In genomic region chr12:25960176-25960575, GRCh38 we compare ENCODE assay signal across 8 cellular contexts. TPM values are rescaled to one million over a fixed set of nuclear protein-coding genes. Genes with fewer than 3 reads are reported as not detected.
DNase-seq lines count a peak whose midpoint lies in the region; ATAC-seq and TF ChIP-seq lines count a peak whose summit lies in the region.

No MANE protein-coding gene starts in this region.

- H3K9ac ChIP-seq in iPS-20b (ENCODE audit: low read depth, low read length) = peak overlapping the region; percentile 82; the same call in 1 of the 2 replicates

- peak overlapping the region in 2 of 4 donors; percentile 52 to 97 for H3K4me3 ChIP-seq in adrenal gland
- H3K4me3 ChIP-seq in iPS-20b (ENCODE audit: low read length) = peak overlapping the region; percentile 76
- peak overlapping the region; percentile 82 for H3K4me3 ChIP-seq in suprapubic skin

- no peaks in the 10 kb centered on the region for H3K9me3 ChIP-seq in adrenal gland (replicated peaks in 1 of 3)
- H3K9me3 ChIP-seq in iPS-20b (ENCODE audit: insufficient read depth, low read depth, low read length) = no peaks in the 10 kb centered on the region; the same call in 1 of the 2 replicates
- H3K9me3 ChIP-seq in suprapubic skin = no peaks in the 10 kb centered on the region

- H3K27me3 ChIP-seq in adrenal gland = no peaks in the 10 kb centered on the region
- H3K27me3 ChIP-seq in iPS-20b (ENCODE audit: insufficient read depth, low read length) = no peaks in the 10 kb centered on the region; the same call in 1 of the 2 replicates
- no peaks in the 10 kb centered on the region for H3K27me3 ChIP-seq in suprapubic skin

- H3K27ac ChIP-seq in adrenal gland (peak overlapping the region in 4 of 5 donors; percentile 86 to 100 (median 98)), iPS-20b (ENCODE audit: low read length) (no peak overlapping the region), suprapubic skin (peak overlapping the region; percentile 94)

- DNase-seq in Ammon's horn (ENCODE audit: low spot score) = peak; percentile 77
- peak; percentile 34 for DNase-seq in HuH-7 (ENCODE audit: low spot score)
- peak; percentile 34 to 70 (median 51) for DNase-seq in adrenal gland
- no peak for DNase-seq in suprapubic skin (ENCODE audit: low spot score in 2 of 2)
- DNase-seq in UCSD-AML1 (lab: John Stamatoyannopoulos, UW; ENCODE audit: unreplicated experiment) = no peak

- no peak for ATAC-seq in GM18519 (IDR thresholded peaks at IDR 0.05; ENCODE audit: low FRiP score, unreplicated experiment)
- no peak for ATAC-seq in HG03159 (IDR thresholded peaks at IDR 0.05; ENCODE audit: unreplicated experiment)

- WGBS in adrenal gland, 4 donors = 9 to 16% (median 13%) methylated on average over 5 of the region's 5 CpGs
- WGBS in suprapubic skin = 8% methylated on average over 5 of the region's 5 CpGs

- H3K36me3 ChIP-seq in adrenal gland (replicated peaks in 1 of 2) = no peaks in the 10 kb centered on the region
- H3K36me3 ChIP-seq in iPS-20b (ENCODE audit: insufficient read depth, low read depth, low read length) = peaks cover 14% of the 10 kb centered on the region; the same call in 1 of the 2 replicates
- H3K36me3 ChIP-seq in suprapubic skin = no peaks in the 10 kb centered on the region

- TF ChIP-seq POLR2A in adrenal gland (IDR thresholded peaks at IDR 0.05) (peak in 1 of 2 donors; percentile 11), suprapubic skin (IDR thresholded peaks at IDR 0.05) (no peak)

- intact Hi-C loops in adrenal gland (cut with DNase I) = loop anchor here (10.0 kb wide), 1 partner anchor 55 kb away; no protein-coding TSS in a partner anchor

- TF ChIP-seq CTCF in adrenal gland (IDR thresholded peaks at IDR 0.05) (no peak), suprapubic skin (IDR thresholded peaks at IDR 0.05) (no peak)

- H3K4me1 ChIP-seq in adrenal gland (replicated peaks in 1 of 2) = peaks cover 7 to 43% of the 10 kb centered on the region in 2 donors
- H3K4me1 ChIP-seq in iPS-20b (ENCODE audit: insufficient read depth, low read length) = peaks cover 20% of the 10 kb centered on the region; the same call in 1 of the 2 replicates
- peaks cover 31% of the 10 kb centered on the region for H3K4me1 ChIP-seq in suprapubic skin

- TF ChIP-seq EP300 in suprapubic skin (IDR thresholded peaks at IDR 0.05) = no peak

RNA-seq across cellular contexts. Expression of gene RASSF8, which starts 1.7 kb away (rescaled TPM):
- 10 to 100 TPM; 29.2 to 85.7 (median 53.9) TPM for total RNA-seq in adrenal gland
- 10 to 100 TPM in 2 of 3 donors, 1 to 10 TPM in 1; 6.5 to 28.7 (median 10.5) TPM for polyA plus RNA-seq in adrenal gland
- 10 to 100 TPM in 1 of 4 donors, 1 to 10 TPM in 3; 5.4 to 14.2 (median 6.1) TPM for total RNA-seq in suprapubic skin

Comparison
In these comparisons a context has a peak if more than half of its experiments do, and no peak if none do; other contexts are left out.
1. DNase-seq: peak in Ammon's horn (single experiment), HuH-7 (single experiment) and adrenal gland (7 of 7); none in suprapubic skin (0 of 2) and UCSD-AML1 (single experiment).